In the genomic region with DNA sequence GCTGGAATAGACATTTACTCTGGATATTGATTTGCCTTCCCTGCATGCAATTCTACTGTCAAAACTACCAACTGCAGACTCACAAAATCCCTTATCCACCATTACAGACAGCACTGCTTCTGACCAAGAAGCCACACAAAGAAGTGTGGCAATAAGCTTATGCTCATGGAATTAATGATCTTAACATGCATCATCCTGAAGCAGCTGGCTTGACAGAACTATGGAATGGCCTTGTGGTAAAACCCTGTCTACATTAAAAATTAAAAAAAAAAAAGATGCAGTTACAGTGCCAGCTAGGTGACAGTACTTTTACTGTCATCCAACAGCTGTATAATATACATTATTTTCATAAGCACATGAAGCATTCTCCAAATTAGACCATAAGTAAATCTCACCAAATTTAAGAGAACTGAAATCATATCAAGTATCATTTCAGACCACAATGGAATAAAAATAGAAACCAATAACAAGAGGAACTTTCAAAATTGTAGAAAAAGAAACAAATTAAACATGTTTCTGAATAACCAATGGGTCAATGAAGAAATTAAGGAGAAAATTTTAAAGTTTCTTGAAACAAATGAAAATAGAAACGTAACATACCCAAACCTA, we compare ENCODE assay signal across 19 cellular contexts.
A peak's percentile ranks its signal among the peaks of the same experiment; 100 is the strongest.
DNase-seq lines count a peak whose midpoint lies in the region; ATAC-seq, FAIRE-seq and TF ChIP-seq lines count a peak whose summit lies in the region.
"Had no signal": no experiment of that assay in that cellular context is flagged by ENCODE, and none has a peak within 500 bp of the region (broad histone marks: within the 10 kb centered on the region; RNA-seq: fewer than 3 reads in every experiment).

No MANE protein-coding gene starts in this region.

- TF ChIP-seq CTCF in GM12878 (IDR thresholded peaks at IDR 0.05 in 2 of 3, conservative IDR thresholded peaks at IDR 0.05 in 1 of 3; ENCODE audit: control insufficient read depth in 2 of 3, extremely low read depth in 1 of 3, insufficient read depth in 1 of 3, low read depth in 3 of 3, low read length in 3 of 3): no peak

- no TSS peak for BruUV-seq in GM12878 (replicated peaks; lab: Mats Ljungman, UMichigan)

- no peak overlapping the region for H3K4me3 ChIP-seq in GM12878
- H3K4me3 ChIP-seq: BLaER1 treated with 17β-estradiol and CSF1 and Interleukin-3, amounts not matched to agents 10 nM and 100 nM; SJSA1 had no signal

- H2AFZ ChIP-seq in GM12878 (ENCODE audit: control insufficient read depth, low read depth, low read length): no peak overlapping the region

- no peaks in the 10 kb centered on the region for H3K27me3 ChIP-seq in GM12878 (replicated peaks in 1 of 2; ENCODE audit: control insufficient read depth in 2 of 2, insufficient read depth in 2 of 2, low read length in 1 of 2)
- H3K27me3 ChIP-seq: BLaER1 treated with 17β-estradiol and CSF1 and Interleukin-3, amounts not matched to agents 10 nM and 100 nM; SJSA1 had no signal

- SMC1A ChIA-PET in GM12878 (lab: Charles Lee; ENCODE audit: uncharacterized antibody, unreplicated experiment): interaction anchor here (0.7 kb wide), 1 partner anchor 533 kb away, joined by 3 read pairs; no protein-coding TSS in a partner anchor

- H3K9ac ChIP-seq in GM12878 (ENCODE audit: control insufficient read depth, insufficient read depth, low read length): no peak overlapping the region
- H3K9ac ChIP-seq: BLaER1 treated with 17β-estradiol and CSF1 and Interleukin-3, amounts not matched to agents 10 nM and 100 nM had no signal

- no peak for TF ChIP-seq POLR2A in GM12878 (IDR thresholded peaks at IDR 0.05; ENCODE audit: low read depth, low read length)

- in situ Hi-C loops in GM12878 (cut with MboI): no loop called here

- H4K20me1 ChIP-seq in GM12878 (ENCODE audit: control insufficient read depth, insufficient read depth): no peaks in the 10 kb centered on the region
- H4K20me1 ChIP-seq: BLaER1 treated with 17β-estradiol and CSF1 and Interleukin-3, amounts not matched to agents 10 nM and 100 nM had no signal

- RAD21 ChIA-PET in GM12878 (lab: Charles Lee; ENCODE audit: unreplicated experiment): interaction anchor here (2.5 kb wide), 1 partner anchor 70 kb away, joined by 5 read pairs; no protein-coding TSS in a partner anchor

- no peak for TF ChIP-seq RAD21 in GM12878 (IDR thresholded peaks at IDR 0.05; ENCODE audit: insufficient read depth, low read depth, low read length)

- DNase-seq in MV-4-11 (lab: John Stamatoyannopoulos, UW): peak; percentile 38
- no peak for DNase-seq in GM12878 (ENCODE audit: low read depth, low spot score)
- no peak for DNase-seq in stimulated activated CD8-positive, alpha-beta memory T cell treated with anti-CD3 and anti-CD28 coated beads, Interleukin-4, amount 100 ng/mL, for 48 hours
- no peak for DNase-seq in effector CD8-positive, alpha-beta T cell (lab: John Stamatoyannopoulos, UW)
- DNase-seq: CD4-positive, alpha-beta memory T cell; GDM1; Karpas-422; NCI-H1092 treated with DMSO at 0.1 percent for 48 hours; NCI-H2029 treated with DMSO at 0.1 percent for 48 hours; NCI-H226; NCI-H510A treated with DMSO at 0.1 percent for 48 hours; NCI-H82; T-helper 1 cell had no signal

- H3K4me1 ChIP-seq in GM12878 (ENCODE audit: control insufficient read depth, insufficient read depth, low read length): peaks cover 27% of the 10 kb centered on the region
- H3K4me1 ChIP-seq: SJSA1 had no signal

- peak; percentile 48 for ATAC-seq in GM18498 (IDR thresholded peaks at IDR 0.05; ENCODE audit: unreplicated experiment)
- peak; percentile 80 for ATAC-seq in GM12878
- ATAC-seq in GM21825 (IDR thresholded peaks at IDR 0.05; ENCODE audit: unreplicated experiment): no peak
- ATAC-seq in HG02763 (IDR thresholded peaks at IDR 0.05; ENCODE audit: unreplicated experiment): no peak
- ATAC-seq: Right ventricle myocardium inferior had no signal

- H3K36me3 ChIP-seq in GM12878 (ENCODE audit: control insufficient read depth in 2 of 2, insufficient read depth in 2 of 2, low read length in 1 of 2): peaks cover 0 to 8% of the 10 kb centered on the region in 2 experiments; a peak in 2 of 4 replicates

- CTCF ChIA-PET in GM12878 (lab: Yijun Ruan, JAX): interaction anchor here (1.3 kb wide), 1 partner anchor 72 kb away, joined by 4 read pairs; no protein-coding TSS in a partner anchor

- no peak for TF ChIP-seq EP300 in GM12878 (IDR thresholded peaks at IDR 0.05; ENCODE audit: borderline replicate concordance in 1 of 2, control insufficient read depth in 1 of 2, low read depth in 2 of 2, low read length in 2 of 2)

- H3K79me2 ChIP-seq in GM12878 (ENCODE audit: control insufficient read depth, insufficient read depth, low read length): peaks cover 6% of the 10 kb centered on the region

- FAIRE-seq in GM12878 (lab: Jason Lieb, UNC): peak; percentile 83

- H3K4me2 ChIP-seq in GM12878 (ENCODE audit: control insufficient read depth, insufficient read depth): peak overlapping the region; percentile 67
- H3K4me2 ChIP-seq: BLaER1 treated with 17β-estradiol and CSF1 and Interleukin-3, amounts not matched to agents 10 nM and 100 nM had no signal

- POLR2A ChIA-PET in GM12878 (lab: Charles Lee): no interaction called here

- 84% methylated on average over 1 of the region's 1 CpG for WGBS in GM12878 (ENCODE audit: insufficient coverage, insufficient replicate concordance, low lambda C conversion rate, missing lambda C conversion rate)

- peak overlapping the region; percentile 50; the same call in 1 of the 2 replicates for H3K27ac ChIP-seq in GM12878 (ENCODE audit: control insufficient read depth, insufficient read depth)
- H3K27ac ChIP-seq: BLaER1 treated with 17β-estradiol and CSF1 and Interleukin-3, amounts not matched to agents 10 nM and 100 nM; SJSA1 had no signal

- intact Hi-C loops in GM12878 (cut with micrococcal nuclease; ENCODE audit: unreplicated experiment): no loop called here

- peaks cover 22% of the 10 kb centered on the region for H3K9me3 ChIP-seq in GM12878 (replicated peaks; ENCODE audit: control insufficient read depth, insufficient read depth, low read length)

TF ChIP-seq in GM12878, 131 proteins besides CTCF, POLR2A, EP300 and RAD21:
- TF ChIP-seq MEF2A (IDR thresholded peaks at IDR 0.05; ENCODE audit: insufficient read depth, low read depth, low read length): peak; percentile 80
- peak; percentile 66; the same call in 1 of the 2 replicates for TF ChIP-seq RUNX3 (IDR thresholded peaks at IDR 0.05; ENCODE audit: low read length)
- peak; percentile 60; the same call in 1 of the 2 replicates for TF ChIP-seq MTA2 (IDR thresholded peaks at IDR 0.05; ENCODE audit: low read depth)
- TF ChIP-seq, protein P1, sequence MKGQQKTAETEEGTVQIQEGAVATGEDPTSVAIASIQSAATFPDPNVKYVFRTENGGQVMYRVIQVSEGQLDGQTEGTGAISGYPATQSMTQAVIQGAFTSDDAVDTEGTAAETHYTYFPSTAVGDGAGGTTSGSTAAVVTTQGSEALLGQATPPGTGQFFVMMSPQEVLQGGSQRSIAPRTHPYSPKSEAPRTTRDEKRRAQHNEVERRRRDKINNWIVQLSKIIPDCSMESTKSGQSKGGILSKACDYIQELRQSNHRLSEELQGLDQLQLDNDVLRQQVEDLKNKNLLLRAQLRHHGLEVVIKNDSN (IDR thresholded peaks at IDR 0.05; ENCODE audit: borderline replicate concordance, extremely low read length, insufficient read depth, low read depth, low read length): no peak
- TF ChIP-seq MEF2B (IDR thresholded peaks at IDR 0.05; ENCODE audit: partially characterized antibody, poor library complexity, severe bottlenecking): peak; percentile 77
- no peak for TF ChIP-seq ASH2L (IDR thresholded peaks at IDR 0.05; ENCODE audit: borderline replicate concordance, low read depth)
- peak; percentile 36; the same call in 1 of the 2 replicates for TF ChIP-seq SPI1 (IDR thresholded peaks at IDR 0.05; ENCODE audit: borderline replicate concordance, insufficient read depth, low read depth, low read length)

Comparison
In these comparisons a context has a peak if more than half of its experiments do, and no peak if none do; other contexts are left out.
1. ATAC-seq: peak in GM18498 (single experiment) and GM12878 (single experiment); none in GM21825 (single experiment) and HG02763 (single experiment).